In the genomic region with DNA sequence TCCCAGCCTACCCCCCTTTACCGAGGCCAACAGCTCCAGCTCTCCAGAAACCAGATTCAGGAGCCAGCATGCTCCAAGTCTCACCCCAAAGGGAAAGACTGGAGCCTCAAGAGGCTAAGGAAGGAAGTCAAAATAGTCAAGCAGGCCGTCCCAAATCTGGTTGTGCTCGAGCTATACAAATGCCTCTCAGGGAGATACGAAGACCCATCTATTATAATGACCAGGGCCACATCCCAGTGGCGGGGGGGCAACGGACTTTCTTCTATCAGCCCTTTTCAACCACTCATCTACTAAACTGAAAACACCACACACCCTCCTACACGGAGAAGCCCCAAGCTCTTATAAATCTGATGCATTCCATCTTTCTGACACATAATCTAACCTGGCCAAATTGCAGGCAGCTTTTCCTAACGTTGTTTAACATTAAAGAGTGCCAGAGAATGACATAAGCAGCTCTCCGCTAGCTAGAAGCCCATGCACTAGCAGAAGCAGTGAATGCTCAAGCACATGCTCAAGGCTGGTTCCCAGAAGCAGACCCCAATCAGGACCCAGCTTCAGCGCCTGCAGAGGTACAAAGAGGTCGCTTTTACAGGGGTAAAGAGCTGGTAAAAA, we compare ENCODE assay signal across 19 cellular contexts.
"Had no signal": no experiment of that assay in that cellular context is flagged by ENCODE, and none has a peak within 500 bp of the region (broad histone marks: within the 10 kb centered on the region; RNA-seq: fewer than 3 reads in every experiment).

No MANE protein-coding gene starts in this region.

- H3K9me3 ChIP-seq: lower lobe of right lung had no signal

- H3K4me3 ChIP-seq: cardiac muscle cell, lower lobe of right lung had no signal

- ATAC-seq: effector memory CD8-positive, alpha-beta T cell; stimulated activated naive CD8-positive, alpha-beta T cell treated with anti-CD3 and anti-CD28 coated beads, Interleukin-15, Interleukin-2, amounts not matched to agents 100 U/mL and 50 U/mL, for 24 hours had no signal

- H3K27me3 ChIP-seq: cardiac muscle cell had no signal

- H3K4me1 ChIP-seq: lower lobe of right lung had no signal

- H3K36me3 ChIP-seq: cardiac muscle cell, lower lobe of right lung had no signal

- DNase-seq: activated CD4-positive, alpha-beta T cell treated with anti-CD3 and anti-CD28 coated beads, Interleukin-2, amount 50 U/mL, for 1 hour; activated CD4-positive, CD25-positive, alpha-beta regulatory T cell treated with anti-CD3 and anti-CD28 coated beads, Interleukin-2, amount 50 U/mL, for 72 hours; activated CD8-positive, alpha-beta memory T cell treated with anti-CD3 and anti-CD28 coated beads for 24 hours; activated CD8-positive, alpha-beta memory T cell treated with anti-CD3 and anti-CD28 coated beads, Interleukin-2, amount 50 U/mL, for 48 hours; activated effector memory CD4-positive, alpha-beta T cell treated with Interleukin-2 at 50 U/mL for 16 hours; activated naive CD4-positive, alpha-beta T cell treated with anti-CD3 and anti-CD28 coated beads, Interleukin-2, amount 50 U/mL, for 16 hours; activated T-cell treated with anti-CD3 and anti-CD28 coated beads, Interleukin-2, amount 50 U/mL, for 48 hours; effector memory CD8-positive, alpha-beta T cell; lower lobe of right lung; nucleus accumbens; stimulated activated CD4-positive, alpha-beta T cell treated with anti-CD3 and anti-CD28 coated beads, Interleukin-12 subunit alpha, Interleukin-12 subunit beta, amount 100 ng/mL, for 4 hours; stimulated activated CD4-positive, alpha-beta T cell treated with anti-CD3 and anti-CD28 coated beads, Interleukin-1b, Interleukin-23, amount 100 ng/mL, for 48 hours; stimulated activated naive CD8-positive, alpha-beta T cell treated with anti-CD3 and anti-CD28 coated beads, Interleukin-15, Interleukin-2, amounts not matched to agents 100 U/mL and 50 U/mL, for 24 hours; substantia nigra; SW 1271; T-helper 2 cell; trophoblast cell had no signal

- H3K27ac ChIP-seq: cardiac muscle cell, lower lobe of right lung, VCaP had no signal
